In the genomic region with DNA sequence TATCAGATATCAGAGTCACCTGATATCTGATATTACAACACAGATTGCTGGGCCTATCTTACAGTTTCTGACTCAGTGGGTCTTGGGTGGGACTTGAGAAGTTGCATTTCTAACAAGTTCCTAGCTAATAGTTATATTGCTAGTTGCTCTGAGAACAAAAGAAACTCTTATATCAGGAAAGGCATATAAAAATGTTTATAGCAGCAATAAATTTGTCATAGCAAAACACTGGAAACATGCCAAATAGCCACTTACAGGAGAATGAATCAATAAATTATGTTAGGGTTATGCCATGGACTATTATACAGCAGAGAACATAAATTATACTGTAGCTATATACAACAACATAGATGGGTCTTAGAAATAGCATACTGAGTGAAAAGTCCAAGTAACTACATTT, we compare ENCODE assay signal across 20 cellular contexts. TPM values are rescaled to one million over a fixed set of nuclear protein-coding genes. Genes with fewer than 3 reads are reported as not detected.
DNase-seq lines count a peak whose midpoint lies in the region; ATAC-seq, FAIRE-seq and TF ChIP-seq lines count a peak whose summit lies in the region.
"Had no signal": no experiment of that assay in that cellular context is flagged by ENCODE, and none has a peak within 500 bp of the region (broad histone marks: within the 10 kb centered on the region; RNA-seq: fewer than 3 reads in every experiment).

No MANE protein-coding gene starts in this region.

- DNase-seq in HEK293T (ENCODE audit: extremely low spot score) (no peak), NCI-H69 (lab: John Stamatoyannopoulos, UW) (peak; percentile 12), K562 (ENCODE audit: extremely low read depth in 1 of 4, low spot score in 3 of 4) (no peak), mucosa of descending colon (no peak), NCI-H2107 (lab: John Stamatoyannopoulos, UW) (no peak), uterus (no peak), ureter (ENCODE audit: low spot score) (no peak)
- DNase-seq: C1 segment of cervical spinal cord; Calu3; CD4-positive, alpha-beta memory T cell; COR-L47; DMS53; DMS79 treated with DMSO at 0.1 percent for 48 hours; GF-D8; GOT3 had no signal

- peaks cover 2 to 10% of the 10 kb centered on the region in 2 experiments for H3K27me3 ChIP-seq in K562 (ENCODE audit: control insufficient read depth in 2 of 2, insufficient read depth in 2 of 2, low read length in 2 of 2)
- H3K27me3 ChIP-seq in uterus: no peaks in the 10 kb centered on the region

- TF ChIP-seq POLR2A in K562 (conservative IDR thresholded peaks at IDR 0.05) (no peak), uterus (IDR thresholded peaks at IDR 0.05) (no peak)

- no peak for FAIRE-seq in K562 (lab: Jason Lieb, UNC)
- FAIRE-seq: GM12891, GM18507, H54 had no signal

- no peak for TF ChIP-seq RAD21 in K562 (CRISPR knock-in tag; conservative IDR thresholded peaks at IDR 0.05 in 1 of 2, IDR thresholded peaks at IDR 0.05 in 1 of 2)

- no peak for TF ChIP-seq EP300 in K562 (IDR thresholded peaks at IDR 0.05; ENCODE audit: low read length)

- intact Hi-C loops in K562 (cut with micrococcal nuclease): no loop called here
- intact Hi-C loops in mucosa of descending colon (cut with DNase I, micrococcal nuclease): no loop called here
- intact Hi-C loops in uterus (cut with DNase I; ENCODE audit: low total_unique reads): no loop called here

- POLR2A ChIA-PET in HEK293T (lab: Yijun Ruan, JAX): no interaction called here
- POLR2A ChIA-PET in K562 (lab: Yijun Ruan, JAX): interaction anchor here (1.1 kb wide), 1 partner anchor 141 kb away, joined by 3 read pairs; no protein-coding TSS in a partner anchor

- no peaks in the 10 kb centered on the region for H4K20me1 ChIP-seq in K562 (replicated peaks; ENCODE audit: control insufficient read depth, insufficient read depth, low read length)

- BruUV-seq in K562 (replicated peaks; lab: Mats Ljungman, UMichigan): no TSS peak

- no peaks in the 10 kb centered on the region for H3K36me3 ChIP-seq in K562 (ENCODE audit: control insufficient read depth, insufficient read depth, low read length)
- H3K36me3 ChIP-seq in mucosa of descending colon (ENCODE audit: low read depth): no peaks in the 10 kb centered on the region
- no peaks in the 10 kb centered on the region for H3K36me3 ChIP-seq in uterus
- H3K36me3 ChIP-seq: HAP-1 had no signal

- ATAC-seq in K562: no peak
- ATAC-seq in mucosa of descending colon: peak; percentile 83
- ATAC-seq in GM19395 (IDR thresholded peaks at IDR 0.05; ENCODE audit: unreplicated experiment): no peak

- H3K27ac ChIP-seq in K562 (ENCODE audit: extremely low read depth, low read depth, low read length) (no peak overlapping the region), uterus (no peak overlapping the region)

- in situ Hi-C loops in K562 (cut with MboI): no loop called here

- TF ChIP-seq CTCF in K562 (IDR thresholded peaks at IDR 0.05 in 2 of 3, conservative IDR thresholded peaks at IDR 0.05 in 1 of 3; ENCODE audit: insufficient read depth in 2 of 3, low read depth in 1 of 3, low read length in 3 of 3) (no peak), mucosa of descending colon (IDR thresholded peaks at IDR 0.05) (no peak), uterus (IDR thresholded peaks at IDR 0.05) (no peak)

- no peak overlapping the region for H2AFZ ChIP-seq in K562 (ENCODE audit: low read depth, low read length)

- no peaks in the 10 kb centered on the region for H3K79me2 ChIP-seq in K562 (ENCODE audit: control insufficient read depth, insufficient read depth, low read length)

- H3K9me1 ChIP-seq in K562 (ENCODE audit: control insufficient read depth, insufficient read depth, low read length): no peaks in the 10 kb centered on the region

- CTCF ChIA-PET in HEK293T (lab: Yijun Ruan, JAX): no interaction called here
- CTCF ChIA-PET in K562 (lab: Yijun Ruan, JAX; ENCODE audit: low intra/inter-chr PET ratio): no interaction called here

- H3K4me1 ChIP-seq in K562 (replicated peaks in 1 of 2; ENCODE audit: control insufficient read depth in 2 of 2, insufficient read depth in 2 of 2, low read length in 2 of 2) (no peaks in the 10 kb centered on the region; a peak in 1 of 5 replicates), mucosa of descending colon (ENCODE audit: low read depth) (peaks cover 5% of the 10 kb centered on the region), uterus (no peaks in the 10 kb centered on the region)

- H3K9me3 ChIP-seq in K562 (replicated peaks; ENCODE audit: control insufficient read depth, insufficient read depth, low read depth, low read length) (no peaks in the 10 kb centered on the region), mucosa of descending colon (no peaks in the 10 kb centered on the region), uterus (no peaks in the 10 kb centered on the region)
- H3K9me3 ChIP-seq: HAP-1 had no signal

- no peak overlapping the region for H3K4me3 ChIP-seq in K562
- no peak overlapping the region for H3K4me3 ChIP-seq in mucosa of descending colon
- H3K4me3 ChIP-seq in uterus: no peak overlapping the region
- H3K4me3 ChIP-seq: HAP-1 had no signal

- H3K9ac ChIP-seq in K562 (ENCODE audit: insufficient read depth in 1 of 2, low read depth in 2 of 2, low read length in 2 of 2): no peak overlapping the region

- H3K4me2 ChIP-seq in K562 (ENCODE audit: insufficient read depth, low read length): no peak overlapping the region

TF ChIP-seq in HEK293T, 16 proteins besides CTCF, POLR2A, EP300 and RAD21 (continues in another document):
- TF ChIP-seq FOXA1 (IDR thresholded peaks at IDR 0.05) (no peak), PKNOX1 (IDR thresholded peaks at IDR 0.05) (peak; percentile 89)

TF ChIP-seq in K562, 482 proteins besides CTCF, POLR2A, EP300 and RAD21:
- TF ChIP-seq ZNF146 (CRISPR knock-in tag; IDR thresholded peaks at IDR 0.05; ENCODE audit: unreplicated experiment) (peak; percentile 53), HDAC2 (IDR thresholded peaks at IDR 0.05) (no peak)

RNA-seq across cellular contexts. Expression of gene C17orf67, which starts 38.2 kb away (rescaled TPM):
- total RNA-seq in K562 (2011; cell fraction: chromatin; rRNA removed; ENCODE audit: low replicate concordance): 0.37 TPM in 1 of 2 replicates, not detected in the other
- 0.79 and 0.83 TPM in 2 replicates for total RNA-seq in K562 (2011; cell fraction: nucleolus; rRNA removed)
- total RNA-seq in K562 (2011; cell fraction: nucleoplasm; rRNA removed): 0.59 and 0.69 TPM in 2 replicates
- total RNA-seq in K562 (2014; rRNA removed) (0.59 and 1.1 TPM in 2 replicates), K562 (2014; rRNA removed; fragmentation: Illumina TruSeq; extraction: Trizol) (0.62 and 0.64 TPM in 2 replicates), K562 (2015; rRNA removed; fragmentation: Illumina TruSeq; extraction: Trizol) (0.75 and 0.98 TPM in 2 replicates), K562 (2021) (1.6 and 1.7 TPM in 2 replicates), mucosa of descending colon (1 to 10 TPM; 1.1 to 3.4 (median 1.1) TPM), uterus (10 to 100 TPM in 1 of 4 donors, 1 to 10 TPM in 2, not detected in 1; 1.4 to 27.4 (median 9.4) TPM), ureter (3.2 TPM)
- polyA plus RNA-seq in K562 (2011; rRNA removed) (0.22 and 0.38 TPM in 2 replicates), K562 (2014; fragmentation: Illumina TruSeq; extraction: Trizol) (0.24 and 0.27 TPM in 2 replicates), K562 (2014; fragmentation: Nextera tagmentation; extraction: Ambion mirVana) (under 1 TPM; 0.07 to 0.08 TPM), K562 (2014; rRNA removed) (0.42 and 0.74 TPM in 2 replicates)
- polyA plus RNA-seq in K562 (2011; cell fraction: cytosol; rRNA removed): 0.13 and 0.48 TPM in 2 replicates
- polyA plus RNA-seq in K562 (2011; cell fraction: nucleus; rRNA removed): 0.52 and 0.94 TPM in 2 replicates
- polyA plus RNA-seq in K562 (2012): 0.51 and 0.59 TPM in 2 replicates
- polyA minus RNA-seq in K562 (2011; rRNA and poly(A)+ RNA removed): not detected in 2 replicates
- polyA minus RNA-seq in K562 (2011; cell fraction: cytosol; rRNA and poly(A)+ RNA removed): 0.38 TPM in 1 of 2 replicates, not detected in the other
- 0.11 and 0.27 TPM in 2 replicates for polyA minus RNA-seq in K562 (2011; cell fraction: nucleus; rRNA and poly(A)+ RNA removed)

RNA-seq across cellular contexts. Expression of gene DGKE, which starts 38.4 kb away (rescaled TPM):
- total RNA-seq in K562 (2011; cell fraction: chromatin; rRNA removed; ENCODE audit: low replicate concordance): 19.7 and 38.1 TPM in 2 replicates
- 10.0 and 11.2 TPM in 2 replicates for total RNA-seq in K562 (2011; cell fraction: nucleolus; rRNA removed)
- total RNA-seq in K562 (2011; cell fraction: nucleoplasm; rRNA removed): 21.6 and 45.1 TPM in 2 replicates
- total RNA-seq in K562 (2014; rRNA removed) (4.2 and 5.9 TPM in 2 replicates), K562 (2014; rRNA removed; fragmentation: Illumina TruSeq; extraction: Trizol) (7.5 and 9.1 TPM in 2 replicates), K562 (2015; rRNA removed; fragmentation: Illumina TruSeq; extraction: Trizol) (7.5 and 7.8 TPM in 2 replicates), K562 (2021) (9.5 and 9.9 TPM in 2 replicates), mucosa of descending colon (10 to 100 TPM in 1 of 3 donors, 1 to 10 TPM in 2; 5.8 to 22.2 (median 9.8) TPM), uterus (10 to 100 TPM; 14.4 to 31.2 (median 23.1) TPM), ureter (15.4 TPM)
- polyA plus RNA-seq in K562 (2011; rRNA removed) (5.4 and 7.2 TPM in 2 replicates), K562 (2014; fragmentation: Illumina TruSeq; extraction: Trizol) (5.3 and 8.4 TPM in 2 replicates), K562 (2014; fragmentation: Nextera tagmentation; extraction: Ambion mirVana) (1 to 10 TPM; 1.3 to 2.0 TPM), K562 (2014; rRNA removed) (4.3 and 5.1 TPM in 2 replicates)
- 1.8 and 2.1 TPM in 2 replicates for polyA plus RNA-seq in K562 (2011; cell fraction: cytosol; rRNA removed)
- 14.5 and 17.3 TPM in 2 replicates for polyA plus RNA-seq in K562 (2011; cell fraction: nucleus; rRNA removed)
- polyA plus RNA-seq in K562 (2012): 2.7 and 3.9 TPM in 2 replicates
- polyA minus RNA-seq in K562 (2011; rRNA and poly(A)+ RNA removed): 5.8 and 9.0 TPM in 2 replicates
- polyA minus RNA-seq in K562 (2011; cell fraction: cytosol; rRNA and poly(A)+ RNA removed): 2.6 and 3.3 TPM in 2 replicates
- 12.9 and 23.0 TPM in 2 replicates for polyA minus RNA-seq in K562 (2011; cell fraction: nucleus; rRNA and poly(A)+ RNA removed)
